Comparison of ENCODE assay signal across 8 cellular contexts in the genomic region with DNA sequence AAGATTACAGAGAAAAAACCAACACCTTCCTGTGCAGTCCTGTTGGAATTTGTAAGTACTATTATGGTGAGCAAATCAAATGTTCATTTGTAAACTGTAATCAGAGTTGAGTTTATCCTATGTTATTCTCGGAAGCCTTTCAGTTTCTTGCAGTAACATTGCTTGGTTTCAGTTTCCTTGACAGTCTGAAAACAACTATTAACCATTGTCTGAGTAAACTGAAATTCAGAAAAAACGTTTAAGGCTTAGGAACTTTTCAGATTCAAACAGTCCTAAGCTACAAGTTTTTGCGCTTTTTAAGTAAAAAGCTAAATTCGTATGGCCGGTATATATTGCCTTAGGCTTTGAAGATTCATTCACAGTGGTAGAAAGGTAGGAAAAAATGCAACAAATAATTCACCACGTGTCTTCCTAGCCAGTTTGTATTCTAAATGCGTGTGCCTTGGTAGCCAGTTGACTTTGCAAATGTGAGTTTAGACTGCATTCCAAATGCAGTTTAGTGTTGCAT. TPM values are rescaled to one million over a fixed set of nuclear protein-coding genes. Genes with fewer than 3 reads are reported as not detected.
A peak's percentile ranks its signal among the peaks of the same experiment; 100 is the strongest.
DNase-seq lines count a peak whose midpoint lies in the region; ATAC-seq lines count a peak whose summit lies in the region.

No MANE protein-coding gene starts in this region.

- no peak for ATAC-seq in GM18907 (IDR thresholded peaks at IDR 0.05; ENCODE audit: unreplicated experiment)

- in situ Hi-C loops in G401 (cut with HindIII; ENCODE audit: low sequenced_read_pairs), result no loop called here

- H3K4me3 ChIP-seq in mucosa of rectum (ENCODE audit: low read length in 2 of 2), result peak overlapping the region; percentile 88 to 92

- peak overlapping the region; percentile 0 for H3K27ac ChIP-seq in cingulate gyrus (ENCODE audit: low read depth, low read length)
- H3K27ac ChIP-seq in mucosa of rectum (ENCODE audit: low read depth in 2 of 2, low read length in 2 of 2), result peak overlapping the region; percentile 63 to 100

- peaks cover 29 to 38% of the 10 kb centered on the region in 2 donors for H3K4me1 ChIP-seq in mucosa of rectum (ENCODE audit: control insufficient read depth in 2 of 2, insufficient read depth in 2 of 2, low read length in 2 of 2)

- H3K9ac ChIP-seq in mucosa of rectum (ENCODE audit: low read depth in 1 of 2, low read length in 2 of 2), result peak overlapping the region; percentile 98 to 100

- no peaks in the 10 kb centered on the region for H3K9me3 ChIP-seq in mucosa of rectum (ENCODE audit: control insufficient read depth in 2 of 2, low read length in 2 of 2)

- H3K27me3 ChIP-seq in mucosa of rectum (ENCODE audit: control insufficient read depth in 2 of 2, insufficient read depth in 2 of 2, low read length in 2 of 2), result no peaks in the 10 kb centered on the region

- peaks cover 0 to 4% of the 10 kb centered on the region in 2 donors for H3K36me3 ChIP-seq in mucosa of rectum (ENCODE audit: control insufficient read depth in 2 of 2, insufficient read depth in 2 of 2, low read length in 2 of 2)

- DNase-seq in G401 (ENCODE audit: low spot score) (peak; percentile 15), NAMALWA (ENCODE audit: low spot score) (peak; percentile 37), SKM-1 (lab: John Stamatoyannopoulos, UW; ENCODE audit: unreplicated experiment) (no peak), GDM1 (lab: John Stamatoyannopoulos, UW) (no peak), GOT3 (lab: John Stamatoyannopoulos, UW) (no peak)

RNA-seq across cellular contexts. Expression of a gene that starts 2.5 kb away (rescaled TPM):
- total RNA-seq in G401 (2014; rRNA removed; shearing (Covaris generic)), result 55.7 and 84.3 TPM in 2 replicates

Comparison
In these comparisons a context has a peak if more than half of its experiments do, and no peak if none do; other contexts are left out.
1. DNase-seq: peak in G401 (single experiment) and NAMALWA (single experiment); none in SKM-1 (single experiment), GDM1 (single experiment) and GOT3 (single experiment).